In genomic region chr1:223543559-223543958, GRCh38 we compare ENCODE assay signal across 24 cellular contexts.
A peak's percentile ranks its signal among the peaks of the same experiment; 100 is the strongest.
DNase-seq lines count a peak whose midpoint lies in the region; ATAC-seq, FAIRE-seq and TF ChIP-seq lines count a peak whose summit lies in the region.
"Had no signal": no experiment of that assay in that cellular context is flagged by ENCODE, and none has a peak within 500 bp of the region (broad histone marks: within the 10 kb centered on the region; RNA-seq: fewer than 3 reads in every experiment).

No MANE protein-coding gene starts in this region.

- peak; percentile 77 to 89 (median 88) for ATAC-seq in psoas muscle
- no peak for ATAC-seq in GM19467 (IDR thresholded peaks at IDR 0.05; ENCODE audit: unreplicated experiment)
- ATAC-seq in HG02678 (IDR thresholded peaks at IDR 0.05; ENCODE audit: unreplicated experiment): no peak
- ATAC-seq: A549 had no signal

- H3K9me3 ChIP-seq in GM23248 (ENCODE audit: low read depth): no peaks in the 10 kb centered on the region
- no peaks in the 10 kb centered on the region for H3K9me3 ChIP-seq in psoas muscle
- H3K9me3 ChIP-seq: A549, HAP-1 had no signal

- DNase-seq in GM23248 (peak; percentile 40), fibroblast of mammary gland (ENCODE audit: low read depth) (peak; percentile 17), psoas muscle (no peak), NCI-H187 (lab: John Stamatoyannopoulos, UW) (no peak), GM19239 (ENCODE audit: insufficient read length, low spot score) (no peak)
- DNase-seq: 8988T; ACHN; AML-193; C1 segment of cervical spinal cord; Calu3; CD4-positive, alpha-beta memory T cell; COR-L47; DMS53; DMS79 treated with DMSO at 0.1 percent for 48 hours; GF-D8; GOT3; HFFc6 had no signal

- no peak overlapping the region for H3K4me3 ChIP-seq in GM23248
- H3K4me3 ChIP-seq in fibroblast of mammary gland (ENCODE audit: control insufficient read depth, low read depth, low read length): no peak overlapping the region
- no peak overlapping the region for H3K4me3 ChIP-seq in psoas muscle
- H3K4me3 ChIP-seq: A549, HAP-1 had no signal

- no peak overlapping the region for H2AFZ ChIP-seq in GM23248

- TF ChIP-seq CTCF in fibroblast of mammary gland (conservative IDR thresholded peaks at IDR 0.05; ENCODE audit: control insufficient read depth, insufficient read depth, low read depth, low read length) (no peak), psoas muscle (IDR thresholded peaks at IDR 0.05) (no peak)

- H3K27me3 ChIP-seq in GM23248 (replicated peaks; ENCODE audit: insufficient read depth) (peaks cover 27% of the 10 kb centered on the region), psoas muscle (ENCODE audit: insufficient read depth in 3 of 3, low read length in 2 of 3) (peaks cover 0 to 2% (median 0%) of the 10 kb centered on the region in 3 donors)

- FAIRE-seq in GM19239 (lab: Jason Lieb, UNC): no peak
- FAIRE-seq: A549, GM12891, GM18507, H54 had no signal

- in situ Hi-C loops in GM23248 (cut with MboI): no loop called here

- no peak overlapping the region for H3K4me2 ChIP-seq in GM23248 (ENCODE audit: unreplicated experiment)
- H3K4me2 ChIP-seq: A549 had no signal

- no peaks in the 10 kb centered on the region for H3K79me2 ChIP-seq in GM23248 (ENCODE audit: insufficient read depth)

- H3K9me2 ChIP-seq in GM23248 (ENCODE audit: insufficient read depth): no peaks in the 10 kb centered on the region

- H3K4me1 ChIP-seq in GM23248 (ENCODE audit: insufficient read depth): no peaks in the 10 kb centered on the region
- no peaks in the 10 kb centered on the region for H3K4me1 ChIP-seq in psoas muscle
- H3K4me1 ChIP-seq: A549, HAP-1 had no signal

- no peak overlapping the region for H3K9ac ChIP-seq in GM23248

- no peak overlapping the region for H3K27ac ChIP-seq in GM23248
- no peak overlapping the region for H3K27ac ChIP-seq in psoas muscle
- H3K27ac ChIP-seq: A549 had no signal

- intact Hi-C loops in psoas muscle (cut with DNase I): no loop called here

- 12 to 15% methylated on average over 4 of the region's 4 CpGs for WGBS in GM23248 (ENCODE audit: low coverage in 1 of 2, low lambda C conversion rate in 2 of 2, missing lambda C conversion rate in 2 of 2), 2 experiments
- 77 to 87% (median 85%) methylated on average over 4 of the region's 4 CpGs for WGBS in psoas muscle, 3 donors

- H4K20me1 ChIP-seq in GM23248 (ENCODE audit: insufficient read depth): no peaks in the 10 kb centered on the region

- H3F3A ChIP-seq in GM23248 (ENCODE audit: insufficient read depth): no peaks in the 10 kb centered on the region

- H3K36me3 ChIP-seq in GM23248 (ENCODE audit: low read depth): no peaks in the 10 kb centered on the region
- no peaks in the 10 kb centered on the region for H3K36me3 ChIP-seq in psoas muscle (ENCODE audit: insufficient read depth in 1 of 2, low read depth in 1 of 2)
- H3K36me3 ChIP-seq: HAP-1 had no signal

Comparison
In these comparisons a context has a peak if more than half of its experiments do, and no peak if none do; other contexts are left out.
1. DNase-seq: peak in GM23248 (single experiment) and fibroblast of mammary gland (single experiment); none in psoas muscle (0 of 2), NCI-H187 (0 of 2) and GM19239 (single experiment).
2. ATAC-seq: peak in psoas muscle (4 of 4); none in GM19467 (single experiment) and HG02678 (single experiment).